ENCODE assay signal across 14 cellular contexts in the genomic region with DNA sequence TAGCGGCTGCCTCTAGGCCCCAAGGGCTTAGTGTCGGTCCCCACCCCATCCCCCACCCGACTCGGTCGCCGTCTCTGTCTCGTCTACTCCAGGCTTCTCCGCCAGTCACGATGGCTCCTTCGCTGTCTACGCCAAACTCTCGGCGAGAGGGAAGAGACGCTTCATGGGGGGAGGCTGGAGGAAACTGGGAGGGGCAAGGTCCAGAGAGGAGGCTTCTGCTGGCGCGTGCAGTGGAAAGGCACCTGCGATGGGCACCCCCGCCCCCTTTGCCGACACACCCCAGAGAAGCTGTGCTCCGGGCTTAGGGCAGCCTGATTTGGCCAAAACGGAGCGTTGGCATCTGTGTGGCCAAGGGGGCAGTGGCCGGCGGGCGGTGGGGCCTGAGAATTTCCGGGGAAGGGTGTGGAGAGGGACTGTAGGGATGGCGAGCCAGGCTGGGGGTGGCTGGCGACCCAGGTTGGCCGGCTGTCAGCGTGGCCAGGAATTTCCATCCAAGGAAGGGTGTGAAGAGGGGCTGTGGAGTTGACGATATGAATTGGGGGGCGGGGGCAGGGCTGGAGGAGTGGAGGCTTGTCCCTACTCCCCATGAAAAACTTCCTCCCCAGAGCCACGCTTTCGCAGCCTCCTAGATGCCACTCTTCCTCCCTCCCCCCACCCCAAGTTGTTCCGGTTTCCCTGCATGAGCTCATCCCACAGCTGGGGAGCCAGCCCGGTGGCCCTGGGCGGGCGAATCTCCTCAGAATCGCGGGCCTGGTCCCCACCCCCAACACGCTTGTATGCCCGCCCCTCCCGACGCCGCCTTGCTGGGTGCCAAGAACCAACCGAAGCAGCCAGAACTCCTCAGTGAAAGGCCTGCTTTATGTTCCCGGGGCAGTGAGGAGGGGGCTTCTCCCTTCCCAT. TPM values are rescaled to one million over a fixed set of nuclear protein-coding genes. Genes with fewer than 3 reads are reported as not detected.
DNase-seq lines count a peak whose midpoint lies in the region; TF ChIP-seq lines count a peak whose summit lies in the region.
"Had no signal": no experiment of that assay in that cellular context is flagged by ENCODE, and none has a peak within 500 bp of the region (broad histone marks: within the 10 kb centered on the region; RNA-seq: fewer than 3 reads in every experiment).

No MANE protein-coding gene starts in this region.

- H3K27ac Mint-ChIP-seq in endodermal cell: no peak overlapping the region
- no peak overlapping the region for H3K27ac Mint-ChIP-seq in activated CD4-positive, alpha-beta T cell treated with anti-CD3 and anti-CD28 coated beads, Interleukin-2, amount 10 ng/mL, durations not matched to agents 24 days and 14 days
- H3K27ac Mint-ChIP-seq: CD8-positive, alpha-beta T cell; immature natural killer cell; T-cell had no signal

- H3K9me3 Mint-ChIP-seq in endodermal cell: no peaks in the 10 kb centered on the region
- H3K9me3 Mint-ChIP-seq in activated CD4-positive, alpha-beta T cell treated with anti-CD3 and anti-CD28 coated beads, Interleukin-2, amount 10 ng/mL, durations not matched to agents 24 days and 14 days: no peaks in the 10 kb centered on the region
- H3K9me3 Mint-ChIP-seq: CD8-positive, alpha-beta T cell; T-cell had no signal

- H3K9me3 ChIP-seq in HUES6 (ENCODE audit: control insufficient read depth, insufficient read depth, low read depth, low read length) (no peaks in the 10 kb centered on the region), endodermal cell (ENCODE audit: control insufficient read depth, low read length) (no peaks in the 10 kb centered on the region)

- DNase-seq in AG08395 (ENCODE audit: low spot score): peak; percentile 23
- peak; percentile 89 for DNase-seq in endodermal cell
- DNase-seq in midbrain (lab: John Stamatoyannopoulos, UW): peak; percentile 83
- DNase-seq in NCI-H146 treated with DMSO at 0.1 percent for 48 hours (lab: John Stamatoyannopoulos, UW; ENCODE audit: unreplicated experiment): no peak
- no peak for DNase-seq in activated CD4-positive, alpha-beta T cell treated with anti-CD3 and anti-CD28 coated beads, Interleukin-2, amount 10 ng/mL, durations not matched to agents 24 days and 14 days
- DNase-seq in NCI-H2029 treated with DMSO at 0.1 percent for 48 hours (lab: John Stamatoyannopoulos, UW): no peak
- no peak for DNase-seq in activated CD4-positive, CD25-positive, alpha-beta regulatory T cell treated with anti-CD3 and anti-CD28 coated beads, Interleukin-2, amount 50 U/mL, for 72 hours
- DNase-seq: CD8-positive, alpha-beta T cell; immature natural killer cell; NCI-H446 treated with DMSO at 0.1 percent for 48 hours; T-cell had no signal

- peaks cover 10% of the 10 kb centered on the region for H3K4me1 Mint-ChIP-seq in endodermal cell
- H3K4me1 Mint-ChIP-seq in activated CD4-positive, alpha-beta T cell treated with anti-CD3 and anti-CD28 coated beads, Interleukin-2, amount 10 ng/mL, durations not matched to agents 24 days and 14 days: peaks cover 5% of the 10 kb centered on the region

- H3K4me1 ChIP-seq in HUES6 (ENCODE audit: control insufficient read depth, insufficient read depth, low read length) (peaks cover 14% of the 10 kb centered on the region), endodermal cell (ENCODE audit: control insufficient read depth, insufficient read depth, low read length) (no peaks in the 10 kb centered on the region)

- H3K4me3 ChIP-seq in HUES6 (ENCODE audit: low read depth, low read length): peak overlapping the region; percentile 81
- H3K4me3 ChIP-seq in endodermal cell (ENCODE audit: low read length): peak overlapping the region; percentile 49
- H3K4me3 ChIP-seq: GM12878 had no signal

- H3K27me3 Mint-ChIP-seq in endodermal cell (ENCODE audit: insufficient read depth): peaks cover 97% of the 10 kb centered on the region
- peaks cover 69% of the 10 kb centered on the region for H3K27me3 Mint-ChIP-seq in activated CD4-positive, alpha-beta T cell treated with anti-CD3 and anti-CD28 coated beads, Interleukin-2, amount 10 ng/mL, durations not matched to agents 24 days and 14 days

- no peaks in the 10 kb centered on the region for H3K36me3 ChIP-seq in HUES6 (ENCODE audit: control insufficient read depth, insufficient read depth, low read length)
- H3K36me3 ChIP-seq in endodermal cell (ENCODE audit: control insufficient read depth, insufficient read depth, low read length): no peaks in the 10 kb centered on the region

- peak overlapping the region; percentile 61 for H3K4me3 Mint-ChIP-seq in endodermal cell
- H3K4me3 Mint-ChIP-seq in activated CD4-positive, alpha-beta T cell treated with anti-CD3 and anti-CD28 coated beads, Interleukin-2, amount 10 ng/mL, durations not matched to agents 24 days and 14 days: no peak overlapping the region

- intact Hi-C loops in activated CD4-positive, alpha-beta T cell treated with anti-CD3 and anti-CD28 coated beads, Interleukin-2, amount 10 ng/mL, durations not matched to agents 24 days and 14 days (cut with micrococcal nuclease): no loop called here

- 0 out of 2 replicates have a peak overlapping the region, but pooled peaks have one; percentile 3 for H3K27ac ChIP-seq in HUES6 (ENCODE audit: low read depth, low read length)
- H3K27ac ChIP-seq in endodermal cell (ENCODE audit: low read depth, low read length): no peak overlapping the region

- WGBS in endodermal cell (ENCODE audit: insufficient coverage in 1 of 2, insufficient read length in 1 of 2), 2 experiments: 0 to 3% methylated on average over 2 to 46 of the region's 47 CpGs

- no peak for TF ChIP-seq CTCF in endodermal cell (conservative IDR thresholded peaks at IDR 0.05)

- peak overlapping the region; percentile 68 for H3K9ac ChIP-seq in HUES6 (ENCODE audit: low read length)
- H3K9ac ChIP-seq in endodermal cell (ENCODE audit: extremely low read depth, low read length, poor library complexity, severe bottlenecking): no peak overlapping the region

- H3K36me3 Mint-ChIP-seq in endodermal cell (ENCODE audit: low read depth): no peaks in the 10 kb centered on the region
- peaks cover 2% of the 10 kb centered on the region for H3K36me3 Mint-ChIP-seq in activated CD4-positive, alpha-beta T cell treated with anti-CD3 and anti-CD28 coated beads, Interleukin-2, amount 10 ng/mL, durations not matched to agents 24 days and 14 days (ENCODE audit: low read depth)
- H3K36me3 Mint-ChIP-seq: CD8-positive, alpha-beta T cell; T-cell had no signal

- H3K27me3 ChIP-seq in HUES6 (ENCODE audit: control insufficient read depth, insufficient read depth, low read length) (peaks cover 27% of the 10 kb centered on the region), endodermal cell (ENCODE audit: control insufficient read depth, insufficient read depth, low read length, poor library complexity, severe bottlenecking) (peaks cover 94% of the 10 kb centered on the region)

RNA-seq across cellular contexts. Expression of gene CSMD2, which starts 1.4 kb away (rescaled TPM):
- 1 to 10 TPM in 1 of 2 donors, under 1 TPM in 1; 0.62 to 2.8 TPM for total RNA-seq in endodermal cell
- 3.9 TPM for polyA plus RNA-seq in endodermal cell (2013, experiment 1 of 2)
- polyA plus RNA-seq in endodermal cell (2013, experiment 2 of 2): 3.1 TPM
- not detected in 2 replicates for total RNA-seq in activated CD4-positive, alpha-beta T cell treated with anti-CD3 and anti-CD28 coated beads, Interleukin-2, amount 10 ng/mL, durations not matched to agents 24 days and 14 days
- total RNA-seq: CD8-positive, alpha-beta T cell; GM12878; osteocyte had no signal
- polyA plus RNA-seq: immature natural killer cell had no signal

RNA-seq across cellular contexts. Expression of gene C1orf94, which starts 10.3 kb away (rescaled TPM):
- total RNA-seq in endodermal cell: under 1 TPM; 0.15 to 0.29 TPM
- polyA plus RNA-seq in endodermal cell (2013, experiment 1 of 2): 0.46 TPM
- polyA plus RNA-seq in endodermal cell (2013, experiment 2 of 2): 0.21 TPM
- total RNA-seq in activated CD4-positive, alpha-beta T cell treated with anti-CD3 and anti-CD28 coated beads, Interleukin-2, amount 10 ng/mL, durations not matched to agents 24 days and 14 days: not detected in 2 replicates
- total RNA-seq: CD8-positive, alpha-beta T cell; GM12878; osteocyte; T-cell had no signal
- polyA plus RNA-seq: GM12878, immature natural killer cell had no signal

Comparison
In these comparisons a context has a peak if more than half of its experiments do, and no peak if none do; other contexts are left out.
1. DNase-seq: peak in AG08395 (single experiment), endodermal cell (single experiment) and midbrain (single experiment); none in NCI-H146 treated with DMSO at 0.1 percent for 48 hours (single experiment), activated CD4-positive, alpha-beta T cell treated with anti-CD3 and anti-CD28 coated beads, Interleukin-2, amount 10 ng/mL, durations not matched to agents 24 days and 14 days (single experiment), NCI-H2029 treated with DMSO at 0.1 percent for 48 hours (single experiment) and activated CD4-positive, CD25-positive, alpha-beta regulatory T cell treated with anti-CD3 and anti-CD28 coated beads, Interleukin-2, amount 50 U/mL, for 72 hours (single experiment).